Comparison of ENCODE assay signal across 17 cellular contexts in genomic region chr16:22348296-22348695, GRCh38. TPM values are rescaled to one million over a fixed set of nuclear protein-coding genes. Genes with fewer than 3 reads are reported as not detected.
DNase-seq lines count a peak whose midpoint lies in the region; ATAC-seq lines count a peak whose summit lies in the region.
"Had no signal": no experiment of that assay in that cellular context is flagged by ENCODE, and none has a peak within 500 bp of the region (broad histone marks: within the 10 kb centered on the region; RNA-seq: fewer than 3 reads in every experiment).

No MANE protein-coding gene starts in this region.

- H3K79me1 ChIP-seq in trophoblast cell (ENCODE audit: low read length) = peaks cover 3% of the 10 kb centered on the region

- no peaks in the 10 kb centered on the region for H3K9me3 ChIP-seq in GM23248 (ENCODE audit: low read depth)
- H3K9me3 ChIP-seq in trophoblast cell (ENCODE audit: insufficient read depth, low read depth, low read length) = no peaks in the 10 kb centered on the region

- H4K20me1 ChIP-seq in GM23248 (ENCODE audit: insufficient read depth) = 0 out of 2 replicates have a peak, but pooled peaks cover 4% of the 10 kb centered on the region

- H3K27ac ChIP-seq in GM23248 (peak overlapping the region; percentile 59), trophoblast cell (ENCODE audit: low read depth, low read length) (no peak overlapping the region)
- H3K27ac ChIP-seq: SK-N-MC had no signal

- H3K4me2 ChIP-seq in GM23248 (ENCODE audit: unreplicated experiment) (no peak overlapping the region), trophoblast cell (ENCODE audit: low read length) (no peak overlapping the region)

- no peak overlapping the region for H2BK120ac ChIP-seq in trophoblast cell (ENCODE audit: insufficient read depth, low read length, poor library complexity)

- H3K18ac ChIP-seq in trophoblast cell (ENCODE audit: low read length) = no peak overlapping the region

- H3K27me3 ChIP-seq in GM23248 (replicated peaks; ENCODE audit: insufficient read depth) (no peaks in the 10 kb centered on the region), trophoblast cell (ENCODE audit: insufficient read depth, low read length) (no peaks in the 10 kb centered on the region)

- H3K4me3 Mint-ChIP-seq in effector memory CD8-positive, alpha-beta T cell = no peak overlapping the region
- H3K4me3 Mint-ChIP-seq: B cell; CD8-positive, alpha-beta T cell had no signal

- H2AFZ ChIP-seq in GM23248 (no peak overlapping the region), trophoblast cell (ENCODE audit: insufficient read depth, low read length, poor library complexity) (no peak overlapping the region)

- no peak for ATAC-seq in effector memory CD8-positive, alpha-beta T cell (replicated peaks)
- ATAC-seq: CD8-positive, alpha-beta T cell had no signal

- peaks cover 1 to 7% of the 10 kb centered on the region in 2 donors for H3K4me1 Mint-ChIP-seq in effector memory CD8-positive, alpha-beta T cell (ENCODE audit: low read depth in 2 of 2)

- no peak overlapping the region for H2BK5ac ChIP-seq in trophoblast cell (ENCODE audit: low read depth, low read length, poor library complexity)

- H3K79me2 ChIP-seq in GM23248 (ENCODE audit: insufficient read depth) (peaks cover 96% of the 10 kb centered on the region), trophoblast cell (ENCODE audit: control insufficient read depth, insufficient read depth, low read length, poor library complexity) (no peaks in the 10 kb centered on the region)

- no peak overlapping the region for H3K14ac ChIP-seq in trophoblast cell (ENCODE audit: low read length)

- H3K27me3 Mint-ChIP-seq in effector memory CD8-positive, alpha-beta T cell = no peaks in the 10 kb centered on the region
- H3K27me3 Mint-ChIP-seq: B cell had no signal

- no peaks in the 10 kb centered on the region for H3K9me3 Mint-ChIP-seq in effector memory CD8-positive, alpha-beta T cell
- H3K9me3 Mint-ChIP-seq: CD8-positive, alpha-beta T cell had no signal

- H3K4ac ChIP-seq in trophoblast cell (ENCODE audit: low read depth, low read length) = no peak overlapping the region

- no peak overlapping the region for H4K12ac ChIP-seq in trophoblast cell (ENCODE audit: low read depth, low read length)

- H3K4me1 ChIP-seq in GM23248 (ENCODE audit: insufficient read depth) (peaks cover 28% of the 10 kb centered on the region), trophoblast cell (ENCODE audit: control insufficient read depth in 1 of 2, insufficient read depth in 2 of 2, low read length in 2 of 2) (peaks cover 0 to 2% of the 10 kb centered on the region in 2 experiments)

- peak overlapping the region; percentile 26 to 60 for H3K27ac Mint-ChIP-seq in effector memory CD8-positive, alpha-beta T cell
- H3K27ac Mint-ChIP-seq: B cell; CD8-positive, alpha-beta T cell had no signal

- no peaks in the 10 kb centered on the region for H3K9me2 ChIP-seq in GM23248 (ENCODE audit: insufficient read depth)

- 50 to 57% methylated on average over 2 of the region's 2 CpGs for WGBS in GM23248 (ENCODE audit: low coverage in 1 of 2, low lambda C conversion rate in 2 of 2, missing lambda C conversion rate in 2 of 2), 2 experiments
- WGBS in trophoblast cell (ENCODE audit: extremely low coverage, insufficient coverage, insufficient read length) = no CpG with 5 or more reads among the region's 2 CpGs

- H3K4me3 ChIP-seq in GM23248 (no peak overlapping the region), trophoblast cell (ENCODE audit: low read depth, low read length) (no peak overlapping the region)
- H3K4me3 ChIP-seq: SK-N-MC had no signal

- in situ Hi-C loops in GM23248 (cut with MboI) = no loop called here

- no peak overlapping the region for H4K91ac ChIP-seq in trophoblast cell (ENCODE audit: low read depth, low read length)

- peak; percentile 69 for DNase-seq in GM23248
- DNase-seq in RPMI7951 (ENCODE audit: low read depth) = peak; percentile 16
- DNase-seq in effector memory CD8-positive, alpha-beta T cell = no peak
- peak; percentile 82 to 95 for DNase-seq in trophoblast cell
- no peak for DNase-seq in effector CD4-positive, alpha-beta T cell
- DNase-seq in activated naive CD4-positive, alpha-beta T cell treated with anti-CD3 and anti-CD28 coated beads, Interleukin-2, amount 50 U/mL, for 16 hours = no peak
- no peak for DNase-seq in occipital lobe (lab: John Stamatoyannopoulos, UW)
- DNase-seq in COLO668 (lab: John Stamatoyannopoulos, UW; ENCODE audit: unreplicated experiment) = no peak
- DNase-seq: ACHN; CD8-positive, alpha-beta T cell; NCI-H1092; NCI-H1694; NCI-H2107; NCI-H226; NCI-H526 had no signal

- H3K36me3 Mint-ChIP-seq in effector memory CD8-positive, alpha-beta T cell (ENCODE audit: insufficient read depth) = peaks cover 48% of the 10 kb centered on the region

- peaks cover 49% of the 10 kb centered on the region for H3F3A ChIP-seq in GM23248 (ENCODE audit: insufficient read depth)

- H2AK5ac ChIP-seq in trophoblast cell (ENCODE audit: low read length) = no peak overlapping the region

- peaks cover 68% of the 10 kb centered on the region for H3K36me3 ChIP-seq in GM23248 (ENCODE audit: low read depth)
- peaks cover 22 to 40% of the 10 kb centered on the region in 2 experiments for H3K36me3 ChIP-seq in trophoblast cell (ENCODE audit: control insufficient read depth in 1 of 2, insufficient read depth in 2 of 2, low read length in 2 of 2)

- H3K23ac ChIP-seq in trophoblast cell (ENCODE audit: low read length) = no peak overlapping the region

- no peak overlapping the region for H2BK12ac ChIP-seq in trophoblast cell (ENCODE audit: low read length)

- H3K9ac ChIP-seq in GM23248 (no peak overlapping the region), trophoblast cell (ENCODE audit: low read length) (no peak overlapping the region)

- H4K8ac ChIP-seq in trophoblast cell (ENCODE audit: low read depth, low read length) = no peak overlapping the region

RNA-seq across cellular contexts. Expression of gene CDR2, which starts 26.1 kb away (rescaled TPM):
- 36.0 and 45.6 TPM in 2 replicates for total RNA-seq in GM23248 (2014; rRNA removed; shearing (Covaris generic))
- polyA plus RNA-seq in GM23248 (2016; fragmentation: Nextera tagmentation; extraction: Ambion mirVana) = 25.1 and 26.7 TPM in 2 replicates
- 23.5 and 25.8 TPM in 2 replicates for total RNA-seq in RPMI7951 (2014; rRNA removed; shearing (Covaris generic))
- 28.9 and 29.8 TPM in 2 replicates for polyA plus RNA-seq in trophoblast cell (2013)
- 8.9 TPM for total RNA-seq in occipital lobe

RNA-seq across cellular contexts. Expression of gene POLR3E, which starts 51.1 kb away (rescaled TPM):
- 20.8 and 27.1 TPM in 2 replicates for total RNA-seq in GM23248 (2014; rRNA removed; shearing (Covaris generic))
- polyA plus RNA-seq in GM23248 (2016; fragmentation: Nextera tagmentation; extraction: Ambion mirVana) = 12.4 and 14.0 TPM in 2 replicates
- total RNA-seq in RPMI7951 (2014; rRNA removed; shearing (Covaris generic)) = 11.5 and 23.1 TPM in 2 replicates
- 24.6 and 26.6 TPM in 2 replicates for polyA plus RNA-seq in trophoblast cell (2013)
- total RNA-seq in occipital lobe = 45.4 TPM

Comparison
In these comparisons a context has a peak if more than half of its experiments do, and no peak if none do; other contexts are left out.
1. DNase-seq: peak in GM23248 (single experiment), RPMI7951 (single experiment) and trophoblast cell (2 of 2); none in effector memory CD8-positive, alpha-beta T cell (0 of 3), effector CD4-positive, alpha-beta T cell (single experiment), activated naive CD4-positive, alpha-beta T cell treated with anti-CD3 and anti-CD28 coated beads, Interleukin-2, amount 50 U/mL, for 16 hours (single experiment), occipital lobe (single experiment) and COLO668 (single experiment).